ENCODE assay signal across 19 cellular contexts in genomic region chr12:19085090-19085489, GRCh38.
"Had no signal": no experiment of that assay in that cellular context is flagged by ENCODE, and none has a peak within 500 bp of the region (broad histone marks: within the 10 kb centered on the region; RNA-seq: fewer than 3 reads in every experiment).

No MANE protein-coding gene starts in this region.

- DNase-seq: activated B cell treated with CpG ODN at 0.5 μM for 24 hours; activated CD4-positive, alpha-beta memory T cell treated with anti-CD3 and anti-CD28 coated beads for 36 hours; activated CD4-positive, alpha-beta T cell treated with anti-CD3 and anti-CD28 coated beads for 4 hours; activated naive CD4-positive, alpha-beta T cell treated with Interleukin-2 at 50 U/mL for 16 hours; activated naive CD8-positive, alpha-beta T cell treated with anti-CD3 and anti-CD28 coated beads, Interleukin-2, amount 10 ng/mL, durations not matched to agents 7 days and 5 days; activated T-cell treated with anti-CD3 and anti-CD28 coated beads for 4 hours; erythroblast; immature natural killer cell; left cardiac atrium; natural killer cell; pancreas; spleen; stimulated activated CD4-positive, alpha-beta T cell treated with anti-CD3 and anti-CD28 coated beads, Interleukin-4, amount 100 ng/mL, for 4 hours; testis had no signal

- H3K27me3 Mint-ChIP-seq: activated B cell treated with CpG ODN at 0.5 μM for 24 hours; activated naive CD8-positive, alpha-beta T cell treated with anti-CD3 and anti-CD28 coated beads, Interleukin-2, amount 10 ng/mL, durations not matched to agents 7 days and 5 days; stimulated activated memory B cell treated with anti-CD40 and anti-IgM and Interleukin-4, amounts not matched to agents 10 μg/mL and 1 μg/mL and 100 μg/mL, for 72 hours; type B pancreatic cell had no signal

- ATAC-seq: left cardiac atrium; natural killer cell; pancreas; sciatic nerve; stimulated activated memory B cell treated with anti-CD40 and anti-IgM and Interleukin-4, amounts not matched to agents 10 μg/mL and 1 μg/mL and 100 μg/mL, for 72 hours had no signal

- H3K4me1 Mint-ChIP-seq: activated B cell treated with CpG ODN at 0.5 μM for 24 hours; brain; immature natural killer cell; natural killer cell; stimulated activated memory B cell treated with anti-CD40 and anti-IgM and Interleukin-4, amounts not matched to agents 10 μg/mL and 1 μg/mL and 100 μg/mL, for 72 hours had no signal

- H3K4me3 ChIP-seq: coronary artery, pancreas, spleen, testis had no signal

- H3K4me3 Mint-ChIP-seq: activated B cell treated with CpG ODN at 0.5 μM for 24 hours; activated CD4-positive, alpha-beta memory T cell treated with anti-CD3 and anti-CD28 coated beads for 36 hours; activated naive CD8-positive, alpha-beta T cell treated with anti-CD3 and anti-CD28 coated beads, Interleukin-2, amount 10 ng/mL, durations not matched to agents 7 days and 5 days; brain; immature natural killer cell; natural killer cell; stimulated activated memory B cell treated with anti-CD40 and anti-IgM and Interleukin-4, amounts not matched to agents 10 μg/mL and 1 μg/mL and 100 μg/mL, for 72 hours; type B pancreatic cell had no signal

- H3K9me3 Mint-ChIP-seq: activated CD4-positive, alpha-beta memory T cell treated with anti-CD3 and anti-CD28 coated beads for 36 hours; activated naive CD8-positive, alpha-beta T cell treated with anti-CD3 and anti-CD28 coated beads, Interleukin-2, amount 10 ng/mL, durations not matched to agents 7 days and 5 days; immature natural killer cell; natural killer cell had no signal

- H3K27ac Mint-ChIP-seq: activated B cell treated with CpG ODN at 0.5 μM for 24 hours; activated CD4-positive, alpha-beta memory T cell treated with anti-CD3 and anti-CD28 coated beads for 36 hours; activated naive CD8-positive, alpha-beta T cell treated with anti-CD3 and anti-CD28 coated beads, Interleukin-2, amount 10 ng/mL, durations not matched to agents 7 days and 5 days; brain; immature natural killer cell; natural killer cell; stimulated activated memory B cell treated with anti-CD40 and anti-IgM and Interleukin-4, amounts not matched to agents 10 μg/mL and 1 μg/mL and 100 μg/mL, for 72 hours; type B pancreatic cell had no signal

- H3K36me3 Mint-ChIP-seq: activated CD4-positive, alpha-beta memory T cell treated with anti-CD3 and anti-CD28 coated beads for 36 hours; activated naive CD8-positive, alpha-beta T cell treated with anti-CD3 and anti-CD28 coated beads, Interleukin-2, amount 10 ng/mL, durations not matched to agents 7 days and 5 days; brain; immature natural killer cell; natural killer cell; stimulated activated memory B cell treated with anti-CD40 and anti-IgM and Interleukin-4, amounts not matched to agents 10 μg/mL and 1 μg/mL and 100 μg/mL, for 72 hours had no signal
